ENCODE assay signal across 9 cellular contexts in genomic region chr1:15028117-15028516, GRCh38.
DNase-seq lines count a peak whose midpoint lies in the region; ATAC-seq, FAIRE-seq and TF ChIP-seq lines count a peak whose summit lies in the region.
"Had no signal": no experiment of that assay in that cellular context is flagged by ENCODE, and none has a peak within 500 bp of the region (broad histone marks: within the 10 kb centered on the region; RNA-seq: fewer than 3 reads in every experiment).

No MANE protein-coding gene starts in this region.

- H3K9me3 ChIP-seq in pancreas = no peaks in the 10 kb centered on the region
- H3K9me3 ChIP-seq: esophagus muscularis mucosa had no signal

- H3K27me3 ChIP-seq in pancreas = no peaks in the 10 kb centered on the region
- H3K27me3 ChIP-seq: esophagus muscularis mucosa had no signal

- ATAC-seq in Right ventricle myocardium superior (ENCODE audit: poor library complexity) = peak; percentile 62
- peak in 3 of 4 donors; percentile 30 to 48 (median 30) for ATAC-seq in pancreas
- no peak for ATAC-seq in left lobe of liver
- ATAC-seq in GM19455 (IDR thresholded peaks at IDR 0.05; ENCODE audit: unreplicated experiment) = no peak
- ATAC-seq in HG03469 (IDR thresholded peaks at IDR 0.05; ENCODE audit: unreplicated experiment) = no peak

- TF ChIP-seq CTCF in pancreas (IDR thresholded peaks at IDR 0.05) = no peak

- H3K36me3 ChIP-seq in pancreas = no peaks in the 10 kb centered on the region
- H3K36me3 ChIP-seq: esophagus muscularis mucosa had no signal

- no peak for FAIRE-seq in pancreas (lab: Jason Lieb, UNC)

- intact Hi-C loops in Right ventricle myocardium superior (cut with DNase I) (loop anchor here (5.0 kb wide), 1 partner anchor 111 kb away; no protein-coding TSS in a partner anchor), pancreas (cut with DNase I) (loop anchor here in 1 of 3 donors (5.0 to 10.0 kb wide), 3 partner anchors 57 to 193 kb away; no protein-coding TSS in a partner anchor)

- WGBS in pancreas, 2 donors = 47 to 53% methylated on average over 5 of the region's 5 CpGs

- DNase-seq in C1 segment of cervical spinal cord (lab: John Stamatoyannopoulos, UW) = peak in 10 of 14 donors; percentile 40 to 88 (median 62)
- peak; percentile 21 for DNase-seq in amniotic epithelial cell (ENCODE audit: low read depth)
- DNase-seq in Right ventricle myocardium superior = peak; percentile 70
- peak in 1 of 6 donors; percentile 25 for DNase-seq in pancreas
- DNase-seq in left lobe of liver (ENCODE audit: low spot score) = no peak
- no peak for DNase-seq in mesenteric fat pad (ENCODE audit: low spot score)

- no peak overlapping the region for H3K27ac ChIP-seq in pancreas
- H3K27ac ChIP-seq: esophagus muscularis mucosa had no signal

- H3K4me3 ChIP-seq in pancreas = no peak overlapping the region
- H3K4me3 ChIP-seq: esophagus muscularis mucosa had no signal

- H3K4me1 ChIP-seq in pancreas = no peaks in the 10 kb centered on the region

Comparison
In these comparisons a context has a peak if more than half of its experiments do, and no peak if none do; other contexts are left out.
1. DNase-seq: peak in C1 segment of cervical spinal cord (10 of 14), amniotic epithelial cell (single experiment) and Right ventricle myocardium superior (single experiment); none in left lobe of liver (single experiment) and mesenteric fat pad (single experiment).
2. ATAC-seq: peak in Right ventricle myocardium superior (single experiment) and pancreas (3 of 4); none in left lobe of liver (single experiment), GM19455 (single experiment) and HG03469 (single experiment).